Comparison of ENCODE assay signal across 1 cellular context in genomic region chr5:72920690-72921089, GRCh38.
TF ChIP-seq lines count a peak whose summit lies in the region.

No MANE protein-coding gene starts in this region.

TF ChIP-seq in K562, 482 proteins besides CTCF, POLR2A, EP300 and RAD21 (continued from another document):
- TF ChIP-seq TRIM25 (IDR thresholded peaks at IDR 0.05; ENCODE audit: borderline replicate concordance) (no peak), ZBTB5 (IDR thresholded peaks at IDR 0.05) (no peak), SMAD4 (CRISPR knock-in tag; conservative IDR thresholded peaks at IDR 0.05) (no peak), BCL6 (CRISPR knock-in tag; IDR thresholded peaks at IDR 0.05) (no peak), ZNF217 (CRISPR knock-in tag; IDR thresholded peaks at IDR 0.05) (no peak), VEZF1 (CRISPR knock-in tag; IDR thresholded peaks at IDR 0.05) (no peak), SOX6 (IDR thresholded peaks at IDR 0.05) (no peak), TEAD4 (IDR thresholded peaks at IDR 0.05; ENCODE audit: low read length) (peak; percentile 62; the same call in 1 of the 2 replicates), TEAD4 (CRISPR knock-in tag; IDR thresholded peaks at IDR 0.05; ENCODE audit: borderline replicate concordance) (no peak), ZNF655 (CRISPR knock-in tag; IDR thresholded peaks at IDR 0.05) (no peak), ZNF146 (CRISPR knock-in tag; IDR thresholded peaks at IDR 0.05; ENCODE audit: unreplicated experiment) (no peak), BRF2 (IDR thresholded peaks at IDR 0.05; ENCODE audit: borderline replicate concordance, insufficient read depth, insufficient read length) (no peak), SMC3 (conservative IDR thresholded peaks at IDR 0.05; ENCODE audit: insufficient read depth, low read depth, low read length) (peak; percentile 31; the same call in 1 of the 2 replicates), ELF2 (CRISPR knock-in tag; IDR thresholded peaks at IDR 0.05) (no peak), ZNF584 (CRISPR knock-in tag; IDR thresholded peaks at IDR 0.05; ENCODE audit: low read depth) (no peak), TCF15 (CRISPR knock-in tag; IDR thresholded peaks at IDR 0.05) (no peak), DEAF1 (CRISPR knock-in tag; IDR thresholded peaks at IDR 0.05) (peak; percentile 60), ZNF551 (CRISPR knock-in tag; IDR thresholded peaks at IDR 0.05) (no peak), KLF10 (CRISPR knock-in tag; IDR thresholded peaks at IDR 0.05) (no peak), E2F4 (CRISPR knock-in tag; IDR thresholded peaks at IDR 0.05; ENCODE audit: low read depth) (no peak), ZNF75A (CRISPR knock-in tag; IDR thresholded peaks at IDR 0.05) (no peak)
TF ChIP-seq in K562: peak in this region for 4.
